ENCODE assay signal across 20 cellular contexts in genomic region chr1:19337289-19337688, GRCh38. TPM values are rescaled to one million over a fixed set of nuclear protein-coding genes. Genes with fewer than 3 reads are reported as not detected.
DNase-seq lines count a peak whose midpoint lies in the region; ATAC-seq and TF ChIP-seq lines count a peak whose summit lies in the region.
"Had no signal": no experiment of that assay in that cellular context is flagged by ENCODE, and none has a peak within 500 bp of the region (broad histone marks: within the 10 kb centered on the region; RNA-seq: fewer than 3 reads in every experiment).

No MANE protein-coding gene starts in this region.

- H3K36me3 Mint-ChIP-seq in activated naive CD4-positive, alpha-beta T cell treated with anti-CD3 and anti-CD28 coated beads, Interleukin-2, amount 50 U/mL, for 24 hours: peaks cover 3% of the 10 kb centered on the region
- peaks cover 80% of the 10 kb centered on the region for H3K36me3 Mint-ChIP-seq in dendritic cell treated with granulocyte-macrophage colony-stimulating factor and Interleukin-4, amounts not matched to agents 40 ng/mL and 50 ng/mL, for 4 days (ENCODE audit: low read depth)
- H3K36me3 Mint-ChIP-seq in stimulated activated naive B cell treated with anti-CD40 and anti-IgM and Interleukin-4, amounts not matched to agents 10 μg/mL and 1 μg/mL and 100 μg/mL, for 72 hours: peaks cover 34 to 56% of the 10 kb centered on the region in 2 donors
- peaks cover 0 to 48% (median 6%) of the 10 kb centered on the region in 3 donors for H3K36me3 Mint-ChIP-seq in CD8-positive, alpha-beta memory T cell

- peak overlapping the region; percentile 84 for H3K27ac Mint-ChIP-seq in activated naive CD4-positive, alpha-beta T cell treated with anti-CD3 and anti-CD28 coated beads, Interleukin-2, amount 50 U/mL, for 24 hours
- peak overlapping the region; percentile 11 for H3K27ac Mint-ChIP-seq in dendritic cell treated with granulocyte-macrophage colony-stimulating factor and Interleukin-4, amounts not matched to agents 40 ng/mL and 50 ng/mL, for 4 days
- peak overlapping the region; percentile 75 for H3K27ac Mint-ChIP-seq in stimulated activated naive B cell treated with anti-CD40 and anti-IgM and Interleukin-4, amounts not matched to agents 10 μg/mL and 1 μg/mL and 100 μg/mL, for 72 hours
- H3K27ac Mint-ChIP-seq in CD8-positive, alpha-beta memory T cell: peak overlapping the region in 4 of 8 donors; percentile 16 to 87 (median 69)
- H3K27ac Mint-ChIP-seq: nephron had no signal

- intact Hi-C loops in dendritic cell treated with granulocyte-macrophage colony-stimulating factor and Interleukin-4, amounts not matched to agents 40 ng/mL and 50 ng/mL, for 4 days (cut with micrococcal nuclease): no loop called here

- peaks cover 4% of the 10 kb centered on the region for H3K4me1 Mint-ChIP-seq in activated naive CD4-positive, alpha-beta T cell treated with anti-CD3 and anti-CD28 coated beads, Interleukin-2, amount 50 U/mL, for 24 hours
- peaks cover 12% of the 10 kb centered on the region for H3K4me1 Mint-ChIP-seq in dendritic cell treated with granulocyte-macrophage colony-stimulating factor and Interleukin-4, amounts not matched to agents 40 ng/mL and 50 ng/mL, for 4 days (ENCODE audit: low read depth)
- H3K4me1 Mint-ChIP-seq in stimulated activated naive B cell treated with anti-CD40 and anti-IgM and Interleukin-4, amounts not matched to agents 10 μg/mL and 1 μg/mL and 100 μg/mL, for 72 hours: peaks cover 21 to 30% of the 10 kb centered on the region in 2 donors
- H3K4me1 Mint-ChIP-seq in CD8-positive, alpha-beta memory T cell: peaks cover 0 to 10% (median 5%) of the 10 kb centered on the region in 3 donors
- H3K4me1 Mint-ChIP-seq: CD14-positive monocyte had no signal

- no peak for DNase-seq in activated naive CD4-positive, alpha-beta T cell (lab: John Stamatoyannopoulos, UW)
- DNase-seq in RWPE2 (ENCODE audit: low spot score): no peak
- DNase-seq in stimulated activated naive B cell treated with anti-CD40 and anti-IgM and Interleukin-4, amounts not matched to agents 10 μg/mL and 1 μg/mL and 100 μg/mL, for 72 hours: no peak
- no peak for DNase-seq in activated CD8-positive, alpha-beta memory T cell treated with anti-CD3 and anti-CD28 coated beads for 24 hours
- DNase-seq in CD8-positive, alpha-beta memory T cell: no peak
- DNase-seq: adrenal gland, DMS153, gastrocnemius medialis, left colon, NCI-H1105, NCI-H2081 treated with DMSO at 0.1 percent for 48 hours, NCI-H510A treated with DMSO at 0.1 percent for 48 hours, RPMI8226 had no signal

- peak overlapping the region; percentile 9 for H3K27ac ChIP-seq in RWPE2 (ENCODE audit: poor library complexity, severe bottlenecking)
- H3K27ac ChIP-seq in CD8-positive, alpha-beta memory T cell (ENCODE audit: low read depth, low read length): no peak overlapping the region
- H3K27ac ChIP-seq: adrenal gland, gastrocnemius medialis, prostate gland had no signal

- TF ChIP-seq CTCF in RWPE2 (IDR thresholded peaks at IDR 0.05; ENCODE audit: poor library complexity, severe bottlenecking): no peak

- H3K9me3 Mint-ChIP-seq in activated naive CD4-positive, alpha-beta T cell treated with anti-CD3 and anti-CD28 coated beads, Interleukin-2, amount 50 U/mL, for 24 hours: no peaks in the 10 kb centered on the region
- H3K9me3 Mint-ChIP-seq in dendritic cell treated with granulocyte-macrophage colony-stimulating factor and Interleukin-4, amounts not matched to agents 40 ng/mL and 50 ng/mL, for 4 days: no peaks in the 10 kb centered on the region
- H3K9me3 Mint-ChIP-seq in stimulated activated naive B cell treated with anti-CD40 and anti-IgM and Interleukin-4, amounts not matched to agents 10 μg/mL and 1 μg/mL and 100 μg/mL, for 72 hours: no peaks in the 10 kb centered on the region
- no peaks in the 10 kb centered on the region for H3K9me3 Mint-ChIP-seq in CD8-positive, alpha-beta memory T cell
- H3K9me3 Mint-ChIP-seq: nephron had no signal

- POLR2A ChIA-PET in CD8-positive, alpha-beta memory T cell (lab: Charles Lee): no interaction called here

- no peaks in the 10 kb centered on the region for H3K4me1 ChIP-seq in RWPE2 (ENCODE audit: insufficient read depth, poor library complexity, severe bottlenecking)
- H3K4me1 ChIP-seq in CD8-positive, alpha-beta memory T cell (ENCODE audit: insufficient read depth, low read length): no peaks in the 10 kb centered on the region
- H3K4me1 ChIP-seq: gastrocnemius medialis, prostate gland had no signal

- no peaks in the 10 kb centered on the region for H3K27me3 ChIP-seq in RWPE2 (ENCODE audit: insufficient read depth, poor library complexity, severe bottlenecking)
- H3K27me3 ChIP-seq in CD8-positive, alpha-beta memory T cell (ENCODE audit: insufficient read depth, low read length, poor library complexity, severe bottlenecking): no peaks in the 10 kb centered on the region
- H3K27me3 ChIP-seq: adrenal gland, gastrocnemius medialis had no signal

- H3K27me3 Mint-ChIP-seq in activated naive CD4-positive, alpha-beta T cell treated with anti-CD3 and anti-CD28 coated beads, Interleukin-2, amount 50 U/mL, for 24 hours: no peaks in the 10 kb centered on the region
- no peaks in the 10 kb centered on the region for H3K27me3 Mint-ChIP-seq in dendritic cell treated with granulocyte-macrophage colony-stimulating factor and Interleukin-4, amounts not matched to agents 40 ng/mL and 50 ng/mL, for 4 days
- no peaks in the 10 kb centered on the region for H3K27me3 Mint-ChIP-seq in stimulated activated naive B cell treated with anti-CD40 and anti-IgM and Interleukin-4, amounts not matched to agents 10 μg/mL and 1 μg/mL and 100 μg/mL, for 72 hours
- H3K27me3 Mint-ChIP-seq in CD8-positive, alpha-beta memory T cell: no peaks in the 10 kb centered on the region

- no peak overlapping the region for H3K4me3 Mint-ChIP-seq in activated naive CD4-positive, alpha-beta T cell treated with anti-CD3 and anti-CD28 coated beads, Interleukin-2, amount 50 U/mL, for 24 hours
- no peak overlapping the region for H3K4me3 Mint-ChIP-seq in dendritic cell treated with granulocyte-macrophage colony-stimulating factor and Interleukin-4, amounts not matched to agents 40 ng/mL and 50 ng/mL, for 4 days
- H3K4me3 Mint-ChIP-seq in stimulated activated naive B cell treated with anti-CD40 and anti-IgM and Interleukin-4, amounts not matched to agents 10 μg/mL and 1 μg/mL and 100 μg/mL, for 72 hours: peak overlapping the region in 1 of 2 donors; percentile 3
- peak overlapping the region in 1 of 7 donors; percentile 11 for H3K4me3 Mint-ChIP-seq in CD8-positive, alpha-beta memory T cell
- H3K4me3 Mint-ChIP-seq: CD14-positive monocyte, nephron had no signal

- H3K4me3 ChIP-seq in RWPE2 (ENCODE audit: severe bottlenecking): no peak overlapping the region
- H3K4me3 ChIP-seq in CD8-positive, alpha-beta memory T cell (ENCODE audit: low read length): no peak overlapping the region
- H3K4me3 ChIP-seq: adrenal gland, gastrocnemius medialis, prostate gland, skin epidermis had no signal

- no peaks in the 10 kb centered on the region for H3K9me3 ChIP-seq in RWPE2 (ENCODE audit: severe bottlenecking)
- no peaks in the 10 kb centered on the region for H3K9me3 ChIP-seq in CD8-positive, alpha-beta memory T cell (ENCODE audit: low read length)
- H3K9me3 ChIP-seq: adrenal gland, gastrocnemius medialis, prostate gland had no signal

- H3K36me3 ChIP-seq in RWPE2 (ENCODE audit: low read depth): peaks cover 9% of the 10 kb centered on the region
- H3K36me3 ChIP-seq in CD8-positive, alpha-beta memory T cell (ENCODE audit: insufficient read depth, low read length): peaks cover 22% of the 10 kb centered on the region

- CTCF ChIA-PET in CD8-positive, alpha-beta memory T cell (lab: Charles Lee): no interaction called here

- ATAC-seq in RWPE2 (ENCODE audit: low read depth) (no peak), GM21529 (IDR thresholded peaks at IDR 0.05; ENCODE audit: unreplicated experiment) (no peak)
- ATAC-seq in stimulated activated naive B cell treated with anti-CD40 and anti-IgM and Interleukin-4, amounts not matched to agents 10 μg/mL and 1 μg/mL and 100 μg/mL, for 72 hours (replicated peaks): no peak
- ATAC-seq: gastrocnemius medialis had no signal

RNA-seq across cellular contexts. Expression of gene SLC66A1, which starts 25.2 kb away (rescaled TPM):
- 10 to 100 TPM in 1 of 2 experiments, 1 to 10 TPM in 1; 8.6 to 10.4 TPM for total RNA-seq in CD8-positive, alpha-beta memory T cell
- polyA plus RNA-seq in CD8-positive, alpha-beta memory T cell: 5.7 TPM

RNA-seq across cellular contexts. Expression of gene AKR7A2, which starts 25.3 kb away (rescaled TPM):
- total RNA-seq in CD8-positive, alpha-beta memory T cell: 10 to 100 TPM; 36.4 to 38.3 TPM
- 102 TPM for polyA plus RNA-seq in CD8-positive, alpha-beta memory T cell

RNA-seq across cellular contexts. Expression of gene AKR7A3, which starts 48.7 kb away (rescaled TPM):
- total RNA-seq in CD8-positive, alpha-beta memory T cell: under 1 TPM; 0.29 to 0.50 TPM
- polyA plus RNA-seq in CD8-positive, alpha-beta memory T cell: not detected
